ENCODE assay signal across 19 cellular contexts in genomic region chr10:119292968-119293367, GRCh38.
DNase-seq lines count a peak whose midpoint lies in the region; ATAC-seq and TF ChIP-seq lines count a peak whose summit lies in the region.
"Had no signal": no experiment of that assay in that cellular context is flagged by ENCODE, and none has a peak within 500 bp of the region (broad histone marks: within the 10 kb centered on the region; RNA-seq: fewer than 3 reads in every experiment).

No MANE protein-coding gene starts in this region.

- peak overlapping the region; percentile 63 for H3K4me3 Mint-ChIP-seq in activated naive CD4-positive, alpha-beta T cell treated with anti-CD3 and anti-CD28 coated beads, Interleukin-2, amount 50 U/mL, for 24 hours
- no peak overlapping the region for H3K4me3 Mint-ChIP-seq in activated naive CD8-positive, alpha-beta T cell treated with anti-CD3 and anti-CD28 coated beads, Interleukin-2, amount 50 U/mL, for 24 hours
- no peak overlapping the region for H3K4me3 Mint-ChIP-seq in stimulated activated memory B cell treated with anti-CD40 and anti-IgM and Interleukin-4, amounts not matched to agents 10 μg/mL and 1 μg/mL and 100 μg/mL, for 72 hours
- H3K4me3 Mint-ChIP-seq: H9 had no signal

- DNase-seq in activated naive CD4-positive, alpha-beta T cell treated with anti-CD3 and anti-CD28 coated beads, Interleukin-2, amount 50 U/mL, for 16 hours: no peak
- peak; percentile 66 for DNase-seq in OCI-LY7 (ENCODE audit: low spot score)
- DNase-seq in activated naive CD8-positive, alpha-beta T cell treated with anti-CD3 and anti-CD28 coated beads, Interleukin-2, amount 50 U/mL, for 24 hours: no peak
- no peak for DNase-seq in NCI-H2029 treated with DMSO at 0.1 percent for 48 hours (lab: John Stamatoyannopoulos, UW)
- DNase-seq in prostate gland (ENCODE audit: low spot score): no peak
- DNase-seq: activated CD8-positive, alpha-beta memory T cell treated with anti-CD3 and anti-CD28 coated beads, Interleukin-2, amount 50 U/mL, for 48 hours; brain microvascular endothelial cell; cortex of kidney; H9; NCI-H187; NCI-H345; PC-9; stimulated activated CD4-positive, alpha-beta T cell treated with anti-CD3 and anti-CD28 coated beads, Interleukin-2, amount 100 ng/mL, for 48 hours; T1000; upper lobe of left lung had no signal

- H4K20me1 ChIP-seq in OCI-LY7 (ENCODE audit: insufficient read depth, low read length): no peaks in the 10 kb centered on the region

- peak overlapping the region; percentile 66 for H3K27ac ChIP-seq in OCI-LY7 (ENCODE audit: low read depth, low read length, poor library complexity, severe bottlenecking)
- no peak overlapping the region for H3K27ac ChIP-seq in prostate gland
- H3K27ac ChIP-seq: brain microvascular endothelial cell, PC-9 had no signal

- ATAC-seq in activated naive CD8-positive, alpha-beta T cell treated with anti-CD3 and anti-CD28 coated beads, Interleukin-2, amount 50 U/mL, for 24 hours: no peak
- ATAC-seq in stimulated activated memory B cell treated with anti-CD40 and anti-IgM and Interleukin-4, amounts not matched to agents 10 μg/mL and 1 μg/mL and 100 μg/mL, for 72 hours: no peak
- no peak for ATAC-seq in HG02798 (IDR thresholded peaks at IDR 0.05; ENCODE audit: poor library complexity, unreplicated experiment)
- ATAC-seq: K562 had no signal

- no peaks in the 10 kb centered on the region for H3K79me2 ChIP-seq in OCI-LY7 (ENCODE audit: insufficient read depth, low read depth, low read length)

- no peaks in the 10 kb centered on the region for H3K27me3 Mint-ChIP-seq in activated naive CD4-positive, alpha-beta T cell treated with anti-CD3 and anti-CD28 coated beads, Interleukin-2, amount 50 U/mL, for 24 hours
- H3K27me3 Mint-ChIP-seq in activated naive CD8-positive, alpha-beta T cell treated with anti-CD3 and anti-CD28 coated beads, Interleukin-2, amount 50 U/mL, for 24 hours: no peaks in the 10 kb centered on the region
- H3K27me3 Mint-ChIP-seq in stimulated activated memory B cell treated with anti-CD40 and anti-IgM and Interleukin-4, amounts not matched to agents 10 μg/mL and 1 μg/mL and 100 μg/mL, for 72 hours: no peaks in the 10 kb centered on the region

- peaks cover 66% of the 10 kb centered on the region for H3K4me1 Mint-ChIP-seq in activated naive CD4-positive, alpha-beta T cell treated with anti-CD3 and anti-CD28 coated beads, Interleukin-2, amount 50 U/mL, for 24 hours
- H3K4me1 Mint-ChIP-seq in activated naive CD8-positive, alpha-beta T cell treated with anti-CD3 and anti-CD28 coated beads, Interleukin-2, amount 50 U/mL, for 24 hours: peaks cover 46% of the 10 kb centered on the region
- H3K4me1 Mint-ChIP-seq in stimulated activated memory B cell treated with anti-CD40 and anti-IgM and Interleukin-4, amounts not matched to agents 10 μg/mL and 1 μg/mL and 100 μg/mL, for 72 hours: peaks cover 52% of the 10 kb centered on the region

- peak overlapping the region; percentile 98 for H3K27ac Mint-ChIP-seq in activated naive CD4-positive, alpha-beta T cell treated with anti-CD3 and anti-CD28 coated beads, Interleukin-2, amount 50 U/mL, for 24 hours
- peak overlapping the region; percentile 44 for H3K27ac Mint-ChIP-seq in activated naive CD8-positive, alpha-beta T cell treated with anti-CD3 and anti-CD28 coated beads, Interleukin-2, amount 50 U/mL, for 24 hours
- peak overlapping the region; percentile 86 for H3K27ac Mint-ChIP-seq in stimulated activated memory B cell treated with anti-CD40 and anti-IgM and Interleukin-4, amounts not matched to agents 10 μg/mL and 1 μg/mL and 100 μg/mL, for 72 hours
- H3K27ac Mint-ChIP-seq: H9 had no signal

- BruUV-seq in OCI-LY7 (replicated peaks; lab: Mats Ljungman, UMichigan): no TSS peak

- TF ChIP-seq CTCF in OCI-LY7 (conservative IDR thresholded peaks at IDR 0.05; ENCODE audit: low read length): no peak
- no peak for TF ChIP-seq CTCF in prostate gland (IDR thresholded peaks at IDR 0.05)

- POLR2A ChIA-PET in OCI-LY7 (lab: Charles Lee): interaction anchor here (0.5 to 1.7 kb wide), 5 partner anchors 9 to 70 kb away, joined by 3 to 9 read pairs (median 5); no protein-coding TSS in a partner anchor

- no peaks in the 10 kb centered on the region for H3K9me2 ChIP-seq in OCI-LY7 (ENCODE audit: insufficient read depth, low read length)

- 92% methylated on average over 5 of the region's 5 CpGs for WGBS in prostate gland

- intact Hi-C loops in OCI-LY7 (cut with micrococcal nuclease; ENCODE audit: unreplicated experiment) (no loop called here), prostate gland (cut with DNase I) (no loop called here)

- H3K27me3 ChIP-seq in prostate gland (replicated peaks; ENCODE audit: insufficient read depth): no peaks in the 10 kb centered on the region
- H3K27me3 ChIP-seq: brain microvascular endothelial cell, upper lobe of left lung had no signal

- H3K36me3 Mint-ChIP-seq in activated naive CD4-positive, alpha-beta T cell treated with anti-CD3 and anti-CD28 coated beads, Interleukin-2, amount 50 U/mL, for 24 hours: peaks cover 15% of the 10 kb centered on the region
- H3K36me3 Mint-ChIP-seq in activated naive CD8-positive, alpha-beta T cell treated with anti-CD3 and anti-CD28 coated beads, Interleukin-2, amount 50 U/mL, for 24 hours (ENCODE audit: low read depth): peaks cover 7% of the 10 kb centered on the region
- H3K36me3 Mint-ChIP-seq in stimulated activated memory B cell treated with anti-CD40 and anti-IgM and Interleukin-4, amounts not matched to agents 10 μg/mL and 1 μg/mL and 100 μg/mL, for 72 hours: peaks cover 20% of the 10 kb centered on the region

- peak overlapping the region; percentile 25 for H3K4me3 ChIP-seq in OCI-LY7 (ENCODE audit: low read depth, low read length, poor library complexity, severe bottlenecking)
- H3K4me3 ChIP-seq in prostate gland: no peak overlapping the region
- H3K4me3 ChIP-seq: K562, PC-9, upper lobe of left lung had no signal

- H3K36me3 ChIP-seq in OCI-LY7 (ENCODE audit: insufficient read depth, low read length): no peaks in the 10 kb centered on the region
- H3K36me3 ChIP-seq in prostate gland: no peaks in the 10 kb centered on the region
- H3K36me3 ChIP-seq: brain microvascular endothelial cell had no signal

- peak overlapping the region; percentile 69 for H3K4me2 ChIP-seq in OCI-LY7 (ENCODE audit: low read length)
- H3K4me2 ChIP-seq: PC-9 had no signal

- H3K4me1 ChIP-seq in OCI-LY7 (ENCODE audit: insufficient read depth, low read length, poor library complexity, severe bottlenecking) (peaks cover 44% of the 10 kb centered on the region), prostate gland (replicated peaks) (peaks cover 3% of the 10 kb centered on the region)

- CTCF ChIA-PET in OCI-LY7 (lab: Charles Lee; ENCODE audit: unreplicated experiment): interaction anchor here (0.8 to 1.3 kb wide), 2 partner anchors 12 to 16 kb away, joined by 3 to 4 read pairs; no protein-coding TSS in a partner anchor

- H3K9me3 ChIP-seq in OCI-LY7 (ENCODE audit: low read length): peaks cover 5% of the 10 kb centered on the region; the same call in 1 of the 2 replicates
- no peaks in the 10 kb centered on the region for H3K9me3 ChIP-seq in prostate gland

- peak overlapping the region; percentile 79; the same call in 1 of the 2 replicates for H2AFZ ChIP-seq in OCI-LY7 (ENCODE audit: low read length)
- H2AFZ ChIP-seq: PC-9 had no signal

- H3K9me3 Mint-ChIP-seq in activated naive CD4-positive, alpha-beta T cell treated with anti-CD3 and anti-CD28 coated beads, Interleukin-2, amount 50 U/mL, for 24 hours: peaks cover 6% of the 10 kb centered on the region
- peaks cover 11% of the 10 kb centered on the region for H3K9me3 Mint-ChIP-seq in activated naive CD8-positive, alpha-beta T cell treated with anti-CD3 and anti-CD28 coated beads, Interleukin-2, amount 50 U/mL, for 24 hours
- H3K9me3 Mint-ChIP-seq in stimulated activated memory B cell treated with anti-CD40 and anti-IgM and Interleukin-4, amounts not matched to agents 10 μg/mL and 1 μg/mL and 100 μg/mL, for 72 hours: peaks cover 5% of the 10 kb centered on the region

- TF ChIP-seq POLR2A in prostate gland (IDR thresholded peaks at IDR 0.05): no peak

Comparison
In these comparisons a context has a peak if more than half of its experiments do, and no peak if none do; other contexts are left out.
1. H3K27ac Mint-ChIP-seq: peak in every context shown above with its lines; median percentile 98 in activated naive CD4-positive, alpha-beta T cell treated with anti-CD3 and anti-CD28 coated beads, Interleukin-2, amount 50 U/mL, for 24 hours; 86 in stimulated activated memory B cell treated with anti-CD40 and anti-IgM and Interleukin-4, amounts not matched to agents 10 μg/mL and 1 μg/mL and 100 μg/mL, for 72 hours; 44 in activated naive CD8-positive, alpha-beta T cell treated with anti-CD3 and anti-CD28 coated beads, Interleukin-2, amount 50 U/mL, for 24 hours.